1 cellular context compared by ENCODE assay signal in genomic region chr17:44989552-44990138, GRCh38.
A peak's percentile ranks its signal among the peaks of the same experiment; 100 is the strongest.
TF ChIP-seq lines count a peak whose summit lies in the region.

No MANE protein-coding gene starts in this region.

TF ChIP-seq in GM12878, 131 proteins besides CTCF, POLR2A, EP300 and RAD21:
- TF ChIP-seq E2F4 (IDR thresholded peaks at IDR 0.05; ENCODE audit: low read depth, low read length) (no peak), EZH2 (IDR thresholded peaks at IDR 0.05; ENCODE audit: borderline replicate concordance, control insufficient read depth, low read depth, low read length) (no peak), TCF3 (IDR thresholded peaks at IDR 0.05; ENCODE audit: borderline replicate concordance, insufficient read depth, low read depth, low read length) (peak; percentile 28; the same call in 1 of the 2 replicates), RAD51 (IDR thresholded peaks at IDR 0.05) (no peak), TAF1 (IDR thresholded peaks at IDR 0.05; ENCODE audit: borderline replicate concordance, low read depth, low read length) (no peak), RUNX3 (IDR thresholded peaks at IDR 0.05; ENCODE audit: low read length) (peak; percentile 45; the same call in 1 of the 2 replicates), GATAD2B (conservative IDR thresholded peaks at IDR 0.05; ENCODE audit: low read depth) (no peak), PAX5 (IDR thresholded peaks at IDR 0.05; ENCODE audit: borderline replicate concordance, low read depth, low read length) (peak; percentile 78; the same call in 1 of the 2 replicates), RBBP5 (conservative IDR thresholded peaks at IDR 0.05) (no peak), BCL11A (IDR thresholded peaks at IDR 0.05; ENCODE audit: low read depth, low read length) (peak; percentile 35; the same call in 1 of the 2 replicates), NKRF (conservative IDR thresholded peaks at IDR 0.05) (no peak), MEF2A (IDR thresholded peaks at IDR 0.05; ENCODE audit: insufficient read depth, low read depth, low read length) (no peak)
